ENCODE assay signal across 28 cellular contexts in genomic region chr20:57214427-57214826, GRCh38. TPM values are rescaled to one million over a fixed set of nuclear protein-coding genes. Genes with fewer than 3 reads are reported as not detected.
"Had no signal": no experiment of that assay in that cellular context is flagged by ENCODE, and none has a peak within 500 bp of the region (broad histone marks: within the 10 kb centered on the region; RNA-seq: fewer than 3 reads in every experiment).

No MANE protein-coding gene starts in this region.

- H3K36me3 ChIP-seq: MG63, SJCRH30 had no signal

- H3K27me3 ChIP-seq: MG63, SJCRH30 had no signal

- DNase-seq: IMR-90, Karpas-422, KG1, MG63, NCI-H1092, NCI-H1105 treated with DMSO at 0.1 percent for 48 hours, NCI-H1417 treated with DMSO at 0.1 percent for 48 hours, NCI-H146, NCI-H1694 treated with DMSO at 0.1 percent for 48 hours, NCI-H1930, NCI-H2081, NCI-H2107, NCI-H2227 treated with DMSO at 0.1 percent for 48 hours, NCI-H446, NCI-H510A, NCI-H524 treated with DMSO at 0.1 percent for 48 hours, NCI-H69, NCI-H774, PC-3, SHP77 treated with DMSO at 0.1 percent for 48 hours, SJCRH30 had no signal

- H3K4me3 ChIP-seq: MG63, SJCRH30 had no signal

- ATAC-seq: HepG2, Panc1, PC-3, Right ventricle myocardium inferior, SK-N-SH treated with all-trans-retinoic acid at 6 μM for 48 hours had no signal

- FAIRE-seq: HepG2 had no signal

- H3K27ac ChIP-seq: HL-60, RWPE1, SJCRH30 had no signal

- H3K9me3 ChIP-seq: MG63, SJCRH30 had no signal

RNA-seq across cellular contexts. Expression of gene BMP7, which starts 52.0 kb away (rescaled TPM):
- total RNA-seq: HepG2, HT-29, IMR-90, PC-3 had no signal
- polyA plus RNA-seq: HepG2, IMR-90 had no signal
